ENCODE assay signal across 8 cellular contexts in genomic region chr11:61331636-61332035, GRCh38. TPM values are rescaled to one million over a fixed set of nuclear protein-coding genes. Genes with fewer than 3 reads are reported as not detected.
DNase-seq lines count a peak whose midpoint lies in the region; ATAC-seq, FAIRE-seq and TF ChIP-seq lines count a peak whose summit lies in the region.

No MANE protein-coding gene starts in this region.

- no peak for FAIRE-seq in D721Med (lab: Jason Lieb, UNC)

- H3K27ac ChIP-seq in OCI-LY3 (ENCODE audit: low read length) = no peak overlapping the region
- no peak overlapping the region for H3K27ac ChIP-seq in duodenal mucosa (ENCODE audit: low read depth, low read length)
- no peak overlapping the region for H3K27ac ChIP-seq in ovary

- H3K79me2 ChIP-seq in OCI-LY3 (ENCODE audit: low read length) = peaks cover 73% of the 10 kb centered on the region

- peak overlapping the region; percentile 89 for H3K4me3 ChIP-seq in OCI-LY3 (ENCODE audit: low read length)
- peak overlapping the region; percentile 95 to 97 for H3K4me3 ChIP-seq in duodenal mucosa (ENCODE audit: low read depth in 1 of 2, low read length in 2 of 2)
- peak overlapping the region; percentile 99 for H3K4me3 ChIP-seq in ovary

- TF ChIP-seq CTCF in OCI-LY3 (IDR thresholded peaks at IDR 0.05; ENCODE audit: low read depth, low read length) (no peak), ovary (IDR thresholded peaks at IDR 0.05) (no peak), D721Med (IDR thresholded peaks at IDR 0.05; ENCODE audit: insufficient read depth, missing control alignments) (no peak)

- TF ChIP-seq POLR2A in ovary (IDR thresholded peaks at IDR 0.05) = no peak

- H3K36me3 ChIP-seq in ES-I3 (ENCODE audit: insufficient read depth, low read length) = peaks cover 24% of the 10 kb centered on the region
- H3K36me3 ChIP-seq in OCI-LY3 (replicated peaks; ENCODE audit: low read depth, low read length) = peaks cover 36% of the 10 kb centered on the region
- peaks cover 17 to 36% of the 10 kb centered on the region in 2 donors for H3K36me3 ChIP-seq in duodenal mucosa (ENCODE audit: control insufficient read depth in 1 of 2, insufficient read depth in 2 of 2, low read length in 2 of 2)
- no peaks in the 10 kb centered on the region for H3K36me3 ChIP-seq in ovary

- H2AFZ ChIP-seq in OCI-LY3 (ENCODE audit: low read depth, low read length) = no peak overlapping the region

- DNase-seq in ovary = no peak
- DNase-seq in NCI-H1436 treated with DMSO at 0.1 percent for 48 hours (lab: John Stamatoyannopoulos, UW) = no peak
- no peak for DNase-seq in RPMI8226
- no peak for DNase-seq in D721Med (ENCODE audit: insufficient read length, low spot score)

- H3K4me2 ChIP-seq in OCI-LY3 (ENCODE audit: low read length) = peak overlapping the region; percentile 95

- no peak for TF ChIP-seq EP300 in ovary (IDR thresholded peaks at IDR 0.05)

- H3K27me3 ChIP-seq in OCI-LY3 (ENCODE audit: low read depth, low read length) = no peaks in the 10 kb centered on the region
- H3K27me3 ChIP-seq in duodenal mucosa (ENCODE audit: control insufficient read depth in 1 of 2, insufficient read depth in 2 of 2, low read length in 2 of 2) = no peaks in the 10 kb centered on the region
- no peaks in the 10 kb centered on the region for H3K27me3 ChIP-seq in ovary

- ATAC-seq in HG03460 (IDR thresholded peaks at IDR 0.05; ENCODE audit: unreplicated experiment) = no peak

- H3K9me3 ChIP-seq in ES-I3 (ENCODE audit: control insufficient read depth, insufficient read depth, low read length) = no peaks in the 10 kb centered on the region
- no peaks in the 10 kb centered on the region for H3K9me3 ChIP-seq in OCI-LY3 (ENCODE audit: insufficient read depth, low read length)
- H3K9me3 ChIP-seq in duodenal mucosa (ENCODE audit: control insufficient read depth in 1 of 2, low read length in 2 of 2) = no peaks in the 10 kb centered on the region
- no peaks in the 10 kb centered on the region for H3K9me3 ChIP-seq in ovary

- intact Hi-C loops in ovary (cut with DNase I) = no loop called here

- H3K9ac ChIP-seq in ES-I3 (ENCODE audit: low read depth, low read length) (peak overlapping the region; percentile 88), OCI-LY3 (ENCODE audit: low read length) (peak overlapping the region; percentile 89), duodenal mucosa (ENCODE audit: low read depth in 1 of 2, low read length in 2 of 2) (peak overlapping the region; percentile 96 to 99)

- H4K20me1 ChIP-seq in OCI-LY3 (ENCODE audit: insufficient read depth, low read length) = peaks cover 14% of the 10 kb centered on the region

- peaks cover 11% of the 10 kb centered on the region for H3K4me1 ChIP-seq in ES-I3 (ENCODE audit: insufficient read depth, low read length)
- H3K4me1 ChIP-seq in OCI-LY3 (ENCODE audit: low read length) = peaks cover 28% of the 10 kb centered on the region
- H3K4me1 ChIP-seq in duodenal mucosa (ENCODE audit: control insufficient read depth in 1 of 2, insufficient read depth in 2 of 2, low read length in 2 of 2) = peaks cover 38 to 43% of the 10 kb centered on the region in 2 donors
- peaks cover 25% of the 10 kb centered on the region for H3K4me1 ChIP-seq in ovary (ENCODE audit: insufficient read depth)

- WGBS in ovary, 3 donors = 39 to 55% (median 45%) methylated on average over 6 of the region's 6 CpGs

RNA-seq across cellular contexts. Expression of gene DDB1, which starts 1.3 kb away (rescaled TPM):
- total RNA-seq in ovary = 100 to 1,000 TPM; 117 to 264 (median 217) TPM
- polyA plus RNA-seq in ovary = 100 to 1,000 TPM; 137 to 270 TPM

RNA-seq across cellular contexts. Expression of gene TKFC, which starts 1.4 kb away (rescaled TPM):
- 10 to 100 TPM; 19.0 to 41.4 (median 36.3) TPM for total RNA-seq in ovary
- polyA plus RNA-seq in ovary = 10 to 100 TPM; 22.6 to 27.0 TPM

RNA-seq across cellular contexts. Expression of gene CYB561A3, which starts 30.0 kb away (rescaled TPM):
- 10 to 100 TPM; 24.1 to 58.3 (median 44.1) TPM for total RNA-seq in ovary
- 10 to 100 TPM; 33.4 to 45.7 TPM for polyA plus RNA-seq in ovary

RNA-seq across cellular contexts. Expression of gene TMEM138, which starts 30.5 kb away (rescaled TPM):
- total RNA-seq in ovary = 100 to 1,000 TPM in 1 of 7 donors, 10 to 100 TPM in 6; 21.5 to 102 (median 53.4) TPM
- polyA plus RNA-seq in ovary = 100 to 1,000 TPM in 1 of 2 donors, 10 to 100 TPM in 1; 33.7 to 115 TPM

RNA-seq across cellular contexts. Expression of gene VWCE, which starts 36.5 kb away (rescaled TPM):
- total RNA-seq in ovary = 10 to 100 TPM in 6 of 7 donors, 1 to 10 TPM in 1; 9.4 to 39.9 (median 17.2) TPM
- polyA plus RNA-seq in ovary = 1 to 10 TPM; 1.9 to 6.9 TPM
